ENCODE assay signal across 23 cellular contexts in the genomic region with DNA sequence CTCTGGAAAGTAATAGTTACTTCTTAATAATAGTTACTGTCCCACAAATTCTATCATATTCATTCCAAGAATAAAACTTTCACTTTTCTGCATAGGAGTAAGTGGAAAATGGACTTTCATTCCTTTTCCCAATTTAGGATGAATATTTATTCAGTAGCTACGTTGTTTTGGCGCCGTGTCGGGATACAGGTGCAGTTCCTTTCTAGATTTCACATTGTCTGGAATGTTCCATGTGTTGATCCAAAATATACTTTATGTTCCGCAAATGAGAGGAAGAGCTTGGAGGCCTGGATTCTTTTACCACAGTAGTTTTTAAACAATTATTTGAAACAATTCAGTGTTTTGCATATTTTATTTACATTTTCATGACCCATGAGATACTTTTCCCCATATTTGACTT. TPM values are rescaled to one million over a fixed set of nuclear protein-coding genes. Genes with fewer than 3 reads are reported as not detected.
"Had no signal": no experiment of that assay in that cellular context is flagged by ENCODE, and none has a peak within 500 bp of the region (broad histone marks: within the 10 kb centered on the region; RNA-seq: fewer than 3 reads in every experiment).

No MANE protein-coding gene starts in this region.

- H3K4me1 ChIP-seq: SJCRH30 had no signal

- H3K4me3 ChIP-seq: MG63, SJCRH30 had no signal

- H3K27me3 ChIP-seq: MG63 had no signal

- ATAC-seq: Panc1, PC-3, SK-N-SH treated with all-trans-retinoic acid at 6 μM for 48 hours had no signal

- DNase-seq: KBM-7; MG63; NCI-H1092; NCI-H1105 treated with DMSO at 0.1 percent for 48 hours; NCI-H1417 treated with DMSO at 0.1 percent for 48 hours; NCI-H146; NCI-H1694 treated with DMSO at 0.1 percent for 48 hours; NCI-H1930; NCI-H2081; NCI-H2107; NCI-H2227 treated with DMSO at 0.1 percent for 48 hours; NCI-H524; NCI-H526 treated with DMSO at 0.1 percent for 48 hours; NCI-H748 treated with DMSO at 0.1 percent for 48 hours; NK-92 treated with Interleukin-12 subunit alpha and Interleukin-12 subunit beta, amount 100 ng/mL, for 24 hours; PC-3; SHP77 treated with DMSO at 0.1 percent for 48 hours; SJCRH30 had no signal

- H3K9me3 ChIP-seq: MG63, SJCRH30 had no signal

- H3K27ac ChIP-seq: RWPE1, SJCRH30 had no signal

- FAIRE-seq: HTR-8/SVneo had no signal

- H3K36me3 ChIP-seq: MG63, SJCRH30 had no signal

RNA-seq across cellular contexts. Expression of a gene that starts 22.8 kb away (rescaled TPM):
- total RNA-seq: OCI-LY7 had no signal
